ENCODE assay signal across 25 cellular contexts in the genomic region with DNA sequence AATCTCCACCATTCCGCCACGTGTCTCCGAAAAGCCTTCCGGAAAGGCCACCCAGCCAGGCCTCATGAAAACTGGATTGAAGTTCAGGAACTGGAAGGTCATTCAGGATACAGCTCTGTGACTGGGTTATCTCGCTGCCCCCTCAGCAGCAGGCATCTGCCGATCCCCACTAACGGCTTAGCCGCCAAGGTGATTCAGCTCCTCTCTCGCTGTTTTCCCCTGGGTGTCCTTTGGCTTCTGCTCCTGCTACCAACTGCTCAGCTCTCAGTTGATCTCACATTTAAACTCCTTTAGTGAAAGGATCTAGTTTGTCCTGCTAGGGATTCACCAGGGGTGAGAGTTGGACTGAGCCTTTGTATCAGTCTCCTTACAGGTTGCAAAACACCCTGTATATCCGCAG. TPM values are rescaled to one million over a fixed set of nuclear protein-coding genes. Genes with fewer than 3 reads are reported as not detected.
DNase-seq lines count a peak whose midpoint lies in the region; ATAC-seq and TF ChIP-seq lines count a peak whose summit lies in the region.
"Had no signal": no experiment of that assay in that cellular context is flagged by ENCODE, and none has a peak within 500 bp of the region (broad histone marks: within the 10 kb centered on the region; RNA-seq: fewer than 3 reads in every experiment).

No MANE protein-coding gene starts in this region.

- H3K4me3 ChIP-seq in IMR-90 (ENCODE audit: insufficient read depth, low read depth, low read length) (no peak overlapping the region), neuronal stem cell (ENCODE audit: low read length in 2 of 2) (no peak overlapping the region)
- H3K4me3 ChIP-seq: BLaER1 treated with 17β-estradiol and CSF1 and Interleukin-3, amounts not matched to agents 10 nM and 100 nM; GM23248; HAP-1; PC-9; SK-N-MC had no signal

- H3K9me3 Mint-ChIP-seq in glutamatergic neuron (ENCODE audit: unreplicated experiment), result peaks cover 7% of the 10 kb centered on the region

- dilution Hi-C loops in IMR-90 (cut with HindIII; ENCODE audit: low sequenced_read_pairs, unreplicated experiment), result no loop called here

- in situ Hi-C loops in IMR-90 (cut with MboI; ENCODE audit: low sequenced_read_pairs), result no loop called here

- H3K9ac ChIP-seq in IMR-90 (ENCODE audit: low read depth, low read length), result no peak overlapping the region
- no peak overlapping the region for H3K9ac ChIP-seq in neuronal stem cell (ENCODE audit: low read depth, low read length, poor library complexity)
- H3K9ac ChIP-seq: BLaER1 treated with 17β-estradiol and CSF1 and Interleukin-3, amounts not matched to agents 10 nM and 100 nM; GM23248 had no signal

- H2AK5ac ChIP-seq in IMR-90 (ENCODE audit: low read depth, low read length) (no peak overlapping the region), neuronal stem cell (ENCODE audit: low read depth, low read length) (peak overlapping the region; percentile 2)

- intact Hi-C loops in IMR-90 (cut with micrococcal nuclease), result no loop called here

- peaks cover 20% of the 10 kb centered on the region for H3K4me1 Mint-ChIP-seq in glutamatergic neuron (ENCODE audit: low read depth, unreplicated experiment)

- peak overlapping the region; percentile 28 for H3K4me3 Mint-ChIP-seq in glutamatergic neuron (ENCODE audit: unreplicated experiment)

- H3K9me3 ChIP-seq in IMR-90 (ENCODE audit: control insufficient read depth, insufficient read depth, low read length), result no peaks in the 10 kb centered on the region
- peaks cover 0 to 4% of the 10 kb centered on the region in 2 donors for H3K9me3 ChIP-seq in neuronal stem cell (replicated peaks in 1 of 2; ENCODE audit: control insufficient read depth in 2 of 2, insufficient read depth in 1 of 2, low read depth in 1 of 2, low read length in 2 of 2)
- H3K9me3 ChIP-seq: Caco-2, HAP-1 had no signal

- DNase-seq in D341Med (ENCODE audit: low spot score) (peak; percentile 68), IMR-90 (no peak), glutamatergic neuron (no peak), neuronal stem cell (ENCODE audit: low spot score) (no peak), iPS-NIHi7 (ENCODE audit: extremely low spot score) (no peak), NCI-H146 (lab: John Stamatoyannopoulos, UW) (no peak)
- DNase-seq: Caco-2; CD4-positive, alpha-beta memory T cell; DMS53; GDM1; GM23248; Karpas-422; MV-4-11; NCI-H1105 treated with DMSO at 0.1 percent for 48 hours; NCI-H1694; NCI-H2081 treated with DMSO at 0.1 percent for 48 hours; NCI-H446 treated with DMSO at 0.1 percent for 48 hours; NCI-H774; PC-9; SHP77 treated with DMSO at 0.1 percent for 48 hours had no signal

- ATAC-seq in IMR-90 (ENCODE audit: low read depth) (no peak), HG02840 (IDR thresholded peaks at IDR 0.05; ENCODE audit: low FRiP score, unreplicated experiment) (no peak)

- CTCF ChIA-PET in IMR-90 (lab: Yijun Ruan, JAX), result interaction anchor here (1.2 kb wide), 1 partner anchor 17 kb away, joined by 3 read pairs; no protein-coding TSS in a partner anchor

- H2AFZ ChIP-seq in IMR-90 (replicated peaks; ENCODE audit: low read length, poor library complexity) (no peak overlapping the region), neuronal stem cell (ENCODE audit: low read length) (no peak overlapping the region)
- H2AFZ ChIP-seq: GM23248, PC-9 had no signal

- H3K27me3 ChIP-seq in IMR-90 (ENCODE audit: control insufficient read depth, insufficient read depth, low read length) (peaks cover 11% of the 10 kb centered on the region; the same call in 1 of the 2 replicates), neuronal stem cell (ENCODE audit: control insufficient read depth in 3 of 3, insufficient read depth in 3 of 3, low read depth in 1 of 3, low read length in 3 of 3) (peaks cover 22 to 65% (median 48%) of the 10 kb centered on the region in 3 experiments)

- H3K27me3 Mint-ChIP-seq in glutamatergic neuron (ENCODE audit: unreplicated experiment), result peaks cover 25% of the 10 kb centered on the region

- peaks cover 3% of the 10 kb centered on the region; the same call in 1 of the 2 replicates for H3K9me1 ChIP-seq in IMR-90 (ENCODE audit: insufficient read depth, low read length)

- H2BK120ac ChIP-seq in IMR-90 (ENCODE audit: low read depth, low read length), result no peak overlapping the region
- no peak overlapping the region for H2BK120ac ChIP-seq in neuronal stem cell (ENCODE audit: low read depth, low read length)

- H4K8ac ChIP-seq in IMR-90 (ENCODE audit: low read depth in 2 of 2, low read length in 2 of 2) (no peak overlapping the region), neuronal stem cell (ENCODE audit: low read depth, low read length) (no peak overlapping the region)

- no peaks in the 10 kb centered on the region for H3K36me3 Mint-ChIP-seq in glutamatergic neuron (ENCODE audit: unreplicated experiment)
- H3K36me3 Mint-ChIP-seq: CD4-positive, alpha-beta memory T cell had no signal

- peak overlapping the region; percentile 21; the same call in 1 of the 2 replicates for H2BK20ac ChIP-seq in IMR-90 (ENCODE audit: low read depth, low read length)

- H4K91ac ChIP-seq in IMR-90 (ENCODE audit: insufficient read depth, low read depth, low read length), result no peak overlapping the region
- no peak overlapping the region for H4K91ac ChIP-seq in neuronal stem cell (ENCODE audit: low read depth, low read length, poor library complexity)

- no peak overlapping the region for H4K5ac ChIP-seq in IMR-90 (ENCODE audit: low read depth, low read length)

- 100% methylated on average over 3 of the region's 10 CpGs; no CpG with 5 or more reads in 1 of the 2 experiments for whole genome bisulfite sequencing in IMR-90 (ENCODE audit: extremely low coverage in 2 of 2, insufficient read length in 1 of 2), 2 experiments
- WGBS in neuronal stem cell (ENCODE audit: extremely low coverage in 2 of 2, insufficient read length in 2 of 2, insufficient replicate concordance in 1 of 2), 2 donors, result no CpG with 5 or more reads among the region's 10 CpGs

- H3K36me3 ChIP-seq in IMR-90 (ENCODE audit: control insufficient read depth, insufficient read depth, low read length), result no peaks in the 10 kb centered on the region
- no peaks in the 10 kb centered on the region for H3K36me3 ChIP-seq in neuronal stem cell (replicated peaks in 1 of 2; ENCODE audit: control insufficient read depth in 2 of 2, insufficient read depth in 2 of 2, low read length in 2 of 2)
- H3K36me3 ChIP-seq: BLaER1 treated with 17β-estradiol and CSF1 and Interleukin-3, amounts not matched to agents 10 nM and 100 nM; HAP-1 had no signal

- TF ChIP-seq RAD21 in IMR-90 (IDR thresholded peaks at IDR 0.05; ENCODE audit: low read length), result no peak

- no peak overlapping the region for H2BK12ac ChIP-seq in neuronal stem cell (ENCODE audit: low read length)

- H2AK9ac ChIP-seq in IMR-90 (replicated peaks; ENCODE audit: low read depth, low read length, poor library complexity), result peak overlapping the region; percentile 8

- H3K4ac ChIP-seq in IMR-90 (ENCODE audit: low read depth, low read length) (no peak overlapping the region), neuronal stem cell (ENCODE audit: low read length) (no peak overlapping the region)

- H2BK5ac ChIP-seq in IMR-90 (ENCODE audit: low read depth, low read length, poor library complexity, severe bottlenecking), result no peak overlapping the region
- no peak overlapping the region for H2BK5ac ChIP-seq in neuronal stem cell (ENCODE audit: low read length)

- H3K18ac ChIP-seq in IMR-90 (ENCODE audit: low read depth, low read length) (no peak overlapping the region), neuronal stem cell (ENCODE audit: low read length) (no peak overlapping the region)

- 0 out of 4 replicates have a peak, but pooled peaks cover 0 to 5% of the 10 kb centered on the region in 2 experiments for H3K79me1 ChIP-seq in IMR-90 (ENCODE audit: low read depth in 1 of 2, low read length in 2 of 2)
- no peaks in the 10 kb centered on the region for H3K79me1 ChIP-seq in neuronal stem cell (ENCODE audit: low read depth, low read length)

- no peak overlapping the region for H3K56ac ChIP-seq in IMR-90 (ENCODE audit: extremely low read depth, insufficient read depth, low read length)

- BruUV-seq in IMR-90 (replicated peaks; lab: Mats Ljungman, UMichigan), result no TSS peak

- H3K4me2 ChIP-seq in IMR-90 (ENCODE audit: low read depth, low read length), result no peak overlapping the region
- H3K4me2 ChIP-seq in neuronal stem cell (ENCODE audit: insufficient read depth, low read length, poor library complexity, severe bottlenecking), result no peak overlapping the region
- H3K4me2 ChIP-seq: BLaER1 treated with 17β-estradiol and CSF1 and Interleukin-3, amounts not matched to agents 10 nM and 100 nM; PC-9 had no signal

- H2BK15ac ChIP-seq in IMR-90 (ENCODE audit: low read depth, low read length) (no peak overlapping the region), neuronal stem cell (ENCODE audit: low read length) (no peak overlapping the region)

- no peak overlapping the region for H3K27ac ChIP-seq in IMR-90 (ENCODE audit: insufficient read depth, low read length)
- no peak overlapping the region for H3K27ac ChIP-seq in neuronal stem cell (replicated peaks; ENCODE audit: low read length)
- H3K27ac ChIP-seq: BLaER1 treated with 17β-estradiol and CSF1 and Interleukin-3, amounts not matched to agents 10 nM and 100 nM; GM23248; PC-9; RWPE1; SK-N-MC had no signal

- TF ChIP-seq CTCF in IMR-90 (conservative IDR thresholded peaks at IDR 0.05; ENCODE audit: low read depth, low read length), result no peak
- TF ChIP-seq CTCF in glutamatergic neuron (IDR thresholded peaks at IDR 0.05; ENCODE audit: partially characterized antibody, unreplicated experiment), result no peak

- no peak overlapping the region for H3K23ac ChIP-seq in IMR-90 (ENCODE audit: low read depth, low read length)
- no peak overlapping the region for H3K23ac ChIP-seq in neuronal stem cell (ENCODE audit: low read depth, low read length, poor library complexity)

- H4K20me1 ChIP-seq in IMR-90 (ENCODE audit: insufficient read depth, low read length), result peaks cover 9% of the 10 kb centered on the region; the same call in 1 of the 2 replicates

- TF ChIP-seq POLR2A in IMR-90 (IDR thresholded peaks at IDR 0.05; ENCODE audit: low read depth, low read length), result no peak

- POLR2A ChIA-PET in IMR-90 (lab: Charles Lee; ENCODE audit: unreplicated experiment), result no interaction called here

- H3K4me1 ChIP-seq in IMR-90 (ENCODE audit: control insufficient read depth, insufficient read depth, low read length) (peaks cover 2% of the 10 kb centered on the region; the same call in 1 of the 2 replicates), neuronal stem cell (ENCODE audit: control insufficient read depth in 2 of 2, insufficient read depth in 1 of 2, low read depth in 1 of 2, low read length in 2 of 2) (peaks cover 7 to 11% of the 10 kb centered on the region in 2 donors)
- H3K4me1 ChIP-seq: Caco-2, HAP-1 had no signal

- H3K14ac ChIP-seq in IMR-90 (replicated peaks; ENCODE audit: low read depth, low read length), result no peak overlapping the region
- H3K14ac ChIP-seq in neuronal stem cell (ENCODE audit: low read length), result no peak overlapping the region

- H3K27ac Mint-ChIP-seq in glutamatergic neuron (ENCODE audit: unreplicated experiment), result no peak overlapping the region
- H3K27ac Mint-ChIP-seq: CD4-positive, alpha-beta memory T cell had no signal

RNA-seq across cellular contexts. Expression of gene GDNF, which starts 2.2 kb away (rescaled TPM):
- total RNA-seq in IMR-90 (2012; rRNA removed) (0.18 and 0.28 TPM in 2 replicates), glutamatergic neuron (ENCODE audit: unreplicated experiment) (0.51 TPM)
- polyA plus RNA-seq in IMR-90 (2012; rRNA removed), result 0.82 and 0.85 TPM in 2 replicates
- polyA plus RNA-seq in IMR-90 (2012; cell fraction: cytosol; rRNA removed), result 0.35 and 0.68 TPM in 2 replicates
- 1.6 and 3.3 TPM in 2 replicates for polyA plus RNA-seq in IMR-90 (2012; cell fraction: nucleus; rRNA removed; ENCODE audit: low replicate concordance)
- 0.15 TPM for polyA plus RNA-seq in neuronal stem cell (2013, experiment 1 of 2)
- polyA plus RNA-seq in neuronal stem cell (2013, experiment 2 of 2), result 0.12 TPM
- total RNA-seq: Caco-2; CD4-positive, alpha-beta memory T cell had no signal
- polyA plus RNA-seq: CD4-positive, alpha-beta memory T cell had no signal
